ENCODE assay signal across 16 cellular contexts in the genomic region with DNA sequence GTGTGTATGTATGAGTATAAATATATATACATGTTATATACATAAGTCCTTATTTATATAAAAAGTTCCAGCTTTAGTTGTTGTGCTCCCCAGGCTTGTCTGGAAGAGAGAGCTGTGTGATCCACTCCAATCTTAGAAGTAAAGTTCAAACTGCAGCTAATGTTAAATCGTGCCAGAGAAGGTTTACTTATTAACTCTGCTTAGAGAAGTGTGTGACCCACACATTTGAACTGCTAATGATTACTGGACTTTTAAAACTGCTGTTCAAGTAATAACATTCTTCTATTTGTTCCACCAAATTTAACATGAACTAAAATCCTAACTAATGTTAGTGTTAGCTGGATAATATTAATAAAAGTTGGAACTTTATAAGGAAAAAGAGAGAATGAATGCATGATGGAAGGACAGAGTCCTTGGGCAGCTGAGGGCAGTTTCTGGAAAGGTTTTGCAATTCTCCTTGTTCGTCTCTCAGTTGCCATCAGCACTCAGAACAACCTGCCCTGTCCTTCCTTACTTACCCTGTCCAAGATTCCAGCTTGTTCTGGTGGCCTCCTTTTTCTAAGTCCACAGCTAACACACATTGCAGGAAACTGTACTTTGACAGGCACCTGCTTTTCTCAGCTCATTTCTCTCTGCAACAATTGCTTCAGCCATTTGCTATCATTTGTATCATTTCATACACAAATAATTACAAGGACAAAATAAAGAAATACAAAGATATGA.
A peak's percentile ranks its signal among the peaks of the same experiment; 100 is the strongest.
DNase-seq lines count a peak whose midpoint lies in the region; ATAC-seq, FAIRE-seq and TF ChIP-seq lines count a peak whose summit lies in the region.
"Had no signal": no experiment of that assay in that cellular context is flagged by ENCODE, and none has a peak within 500 bp of the region (broad histone marks: within the 10 kb centered on the region; RNA-seq: fewer than 3 reads in every experiment).

No MANE protein-coding gene starts in this region.

- H3K9me3 ChIP-seq in A549 = no peaks in the 10 kb centered on the region
- no peaks in the 10 kb centered on the region for H3K9me3 ChIP-seq in Loucy (ENCODE audit: insufficient read depth, low read depth, low read length)
- H3K9me3 ChIP-seq in left lung = no peaks in the 10 kb centered on the region
- H3K9me3 ChIP-seq in PC-9 (ENCODE audit: insufficient read depth, low read depth) = no peaks in the 10 kb centered on the region
- H3K9me3 ChIP-seq: thyroid gland had no signal

- no TSS peak for BruUV-seq in PC-9 (replicated peaks; lab: Mats Ljungman, UMichigan)

- H3K36me3 ChIP-seq in Loucy (ENCODE audit: insufficient read depth, low read length) (no peaks in the 10 kb centered on the region), left lung (no peaks in the 10 kb centered on the region), PC-9 (ENCODE audit: low read depth) (no peaks in the 10 kb centered on the region)
- H3K36me3 ChIP-seq: thyroid gland had no signal

- CTCF ChIA-PET in A549 (lab: Yijun Ruan, JAX) (interaction anchor here (0.7 to 1.6 kb wide), 4 partner anchors 11 to 211 kb away, joined by 3 to 4 read pairs (median 3); no protein-coding TSS in a partner anchor), PC-9 (lab: Charles Lee) (no interaction called here)

- H3K4me3 ChIP-seq in A549 (no peak overlapping the region), Loucy (ENCODE audit: low read length, poor library complexity, severe bottlenecking) (no peak overlapping the region), left lung (no peak overlapping the region), PC-9 (no peak overlapping the region)
- H3K4me3 ChIP-seq: thyroid gland had no signal

- TF ChIP-seq CTCF in A549 (IDR thresholded peaks at IDR 0.05) (no peak), Loucy (conservative IDR thresholded peaks at IDR 0.05; ENCODE audit: low read length) (no peak), left lung (IDR thresholded peaks at IDR 0.05) (no peak), PC-9 (conservative IDR thresholded peaks at IDR 0.05) (no peak)

- H2AFZ ChIP-seq in Loucy (ENCODE audit: low read length) (0 out of 2 replicates have a peak overlapping the region, but pooled peaks have one; percentile 11), PC-9 (no peak overlapping the region)

- peak; percentile 80 for FAIRE-seq in A549 (lab: Jason Lieb, UNC)
- FAIRE-seq: frontal cortex, GM12892 had no signal

- ATAC-seq in A549 = peak; percentile 74 to 85
- peak; percentile 43 for ATAC-seq in GM21381 (IDR thresholded peaks at IDR 0.05; ENCODE audit: unreplicated experiment)
- peak; percentile 92 for ATAC-seq in left lung
- ATAC-seq: T-cell had no signal

- no peak overlapping the region for H3K9ac ChIP-seq in Loucy (ENCODE audit: low read depth, low read length, poor library complexity, severe bottlenecking)

- no peak for TF ChIP-seq RAD21 in A549 (conservative IDR thresholded peaks at IDR 0.05 in 1 of 2, IDR thresholded peaks at IDR 0.05 in 1 of 2)

- H4K20me1 ChIP-seq in Loucy (ENCODE audit: insufficient read depth, low read length, poor library complexity, severe bottlenecking) (no peaks in the 10 kb centered on the region), PC-9 (ENCODE audit: insufficient read depth) (no peaks in the 10 kb centered on the region)

- POLR2A ChIA-PET in A549 (lab: Yijun Ruan, JAX) = interaction anchor here (0.8 kb wide), 1 partner anchor 59 kb away, joined by 3 read pairs; no protein-coding TSS in a partner anchor
- POLR2A ChIA-PET in PC-9 (lab: Charles Lee; ENCODE audit: unreplicated experiment) = interaction anchor here (0.5 kb wide), 1 partner anchor 492 kb away, joined by 10 read pairs; no protein-coding TSS in a partner anchor

- H3K4me2 ChIP-seq in A549 (peak overlapping the region; percentile 69), Loucy (ENCODE audit: low read depth, low read length, poor library complexity, severe bottlenecking) (no peak overlapping the region), PC-9 (no peak overlapping the region)

- 1% methylated on average over 2 of the region's 2 CpGs for WGBS in A549 (ENCODE audit: missing lambda C conversion rate)

- H3K9me2 ChIP-seq in Loucy (replicated peaks; ENCODE audit: low read depth, low read length) (no peaks in the 10 kb centered on the region), PC-9 (ENCODE audit: insufficient read depth) (no peaks in the 10 kb centered on the region)

- H3K4me1 ChIP-seq in A549 (peaks cover 39% of the 10 kb centered on the region), Loucy (ENCODE audit: insufficient read depth, low read length, poor library complexity, severe bottlenecking) (peaks cover 37% of the 10 kb centered on the region), left lung (peaks cover 0 to 54% of the 10 kb centered on the region in 2 donors), PC-9 (replicated peaks; ENCODE audit: insufficient read depth) (peaks cover 3% of the 10 kb centered on the region)

- H3K27ac ChIP-seq in A549 (peak overlapping the region; percentile 81 to 86), left lung (peak overlapping the region; percentile 10 to 51), PC-9 (no peak overlapping the region)
- H3K27ac ChIP-seq: thyroid gland had no signal

- no peak for TF ChIP-seq POLR2A in A549 (IDR thresholded peaks at IDR 0.05; ENCODE audit: low read length)

- H3K27me3 ChIP-seq in Loucy (ENCODE audit: insufficient read depth, low read length, poor library complexity, severe bottlenecking) = no peaks in the 10 kb centered on the region
- H3K27me3 ChIP-seq in left lung = no peaks in the 10 kb centered on the region
- H3K27me3 ChIP-seq in PC-9 (ENCODE audit: insufficient read depth, low read depth) = no peaks in the 10 kb centered on the region
- H3K27me3 ChIP-seq: thyroid gland had no signal

- H3K79me2 ChIP-seq in Loucy (ENCODE audit: insufficient read depth, low read length) (no peaks in the 10 kb centered on the region), PC-9 (ENCODE audit: low read depth) (no peaks in the 10 kb centered on the region)

- no peak for TF ChIP-seq EP300 in A549 (IDR thresholded peaks at IDR 0.05)

- intact Hi-C loops in left lung (cut with DNase I) = no loop called here
- intact Hi-C loops in PC-9 (cut with micrococcal nuclease; ENCODE audit: unreplicated experiment) = no loop called here

- H3F3A ChIP-seq in Loucy (ENCODE audit: low read depth) (peaks cover 6% of the 10 kb centered on the region; the same call in 1 of the 2 replicates), PC-9 (ENCODE audit: insufficient read depth, low read depth) (no peaks in the 10 kb centered on the region)

- DNase-seq in A549 (ENCODE audit: low read depth in 1 of 2, low spot score in 1 of 2) = peak; percentile 40 to 49
- no peak for DNase-seq in left lung
- no peak for DNase-seq in PC-9
- DNase-seq in NCI-H226 = no peak
- DNase-seq in NCI-H82 (lab: John Stamatoyannopoulos, UW) = no peak
- no peak for DNase-seq in GM19238 (ENCODE audit: insufficient read length, low spot score)
- DNase-seq: activated CD4-positive, alpha-beta T cell treated with anti-CD3 and anti-CD28 coated beads for 4 hours; activated T-cell treated with anti-CD3 and anti-CD28 coated beads, Interleukin-2, amount 50 U/mL, for 72 hours; aorta; DMS79 treated with DMSO at 0.1 percent for 48 hours; T-cell; thyroid gland had no signal

TF ChIP-seq in A549, 52 proteins besides CTCF, POLR2A, EP300 and RAD21:
- TF ChIP-seq RNF2 (IDR thresholded peaks at IDR 0.05; ENCODE audit: borderline replicate concordance, low read depth) (no peak), CEBPB (IDR thresholded peaks at IDR 0.05) (peak; percentile 65 to 70), JUN (IDR thresholded peaks at IDR 0.05) (0 out of 5 replicates have a peak, but pooled peaks of 1 of the 2 experiments have one; percentile 32)

Comparison
In these comparisons a context has a peak if more than half of its experiments do, and no peak if none do; other contexts are left out.
1. DNase-seq: peak in A549 (2 of 2); none in left lung (0 of 2), PC-9 (0 of 2), NCI-H226 (single experiment), NCI-H82 (single experiment) and GM19238 (single experiment).
2. Peak in every context shown above with its lines, with median percentiles within 50 percentile points of each other: ATAC-seq.